Comparison of ENCODE assay signal across 16 cellular contexts in the genomic region with DNA sequence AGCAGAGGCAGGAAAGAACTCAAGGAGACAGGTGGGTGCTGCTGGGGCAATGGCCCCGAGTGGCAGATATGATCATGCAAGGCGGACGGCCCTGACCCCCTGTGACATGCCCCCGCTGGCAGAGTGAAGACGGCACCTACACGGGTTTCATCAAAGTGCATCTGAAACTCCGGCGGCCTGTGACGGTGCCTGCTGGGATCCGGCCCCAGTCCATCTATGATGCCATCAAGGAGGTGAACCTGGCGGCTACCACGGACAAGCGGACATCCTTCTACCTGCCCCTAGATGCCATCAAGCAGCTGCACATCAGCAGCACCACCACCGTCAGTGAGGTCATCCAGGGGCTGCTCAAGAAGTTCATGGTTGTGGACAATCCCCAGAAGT. TPM values are rescaled to one million over a fixed set of nuclear protein-coding genes. Genes with fewer than 3 reads are reported as not detected.
DNase-seq lines count a peak whose midpoint lies in the region; ATAC-seq and TF ChIP-seq lines count a peak whose summit lies in the region.
"Had no signal": no experiment of that assay in that cellular context is flagged by ENCODE, and none has a peak within 500 bp of the region (broad histone marks: within the 10 kb centered on the region; RNA-seq: fewer than 3 reads in every experiment).

No MANE protein-coding gene starts in this region.

- H3K4me3 ChIP-seq in spleen (peak overlapping the region in 1 of 8 donors; percentile 6), vagina (no peak overlapping the region)
- H3K4me3 ChIP-seq: body of pancreas, esophagus muscularis mucosa, gastrocnemius medialis, neural progenitor cell, prostate gland, uterus had no signal

- H3K9me3 ChIP-seq in spleen (no peaks in the 10 kb centered on the region), vagina (no peaks in the 10 kb centered on the region)
- H3K9me3 ChIP-seq: body of pancreas, esophagus muscularis mucosa, gastrocnemius medialis, prostate gland, uterus had no signal

- H3K27me3 ChIP-seq in spleen (replicated peaks in 1 of 7) (no peaks in the 10 kb centered on the region), vagina (no peaks in the 10 kb centered on the region)
- H3K27me3 ChIP-seq: body of pancreas, esophagus muscularis mucosa, gastrocnemius medialis, neural progenitor cell, uterus had no signal

- no peaks in the 10 kb centered on the region for H3K9me3 Mint-ChIP-seq in activated naive CD4-positive, alpha-beta T cell treated with anti-CD3 and anti-CD28 coated beads, Interleukin-2, amount 10 ng/mL, durations not matched to agents 7 days and 5 days
- no peaks in the 10 kb centered on the region for H3K9me3 Mint-ChIP-seq in central memory CD8-positive, alpha-beta T cell
- H3K9me3 Mint-ChIP-seq: H9, neural progenitor cell had no signal

- peak overlapping the region; percentile 92 for H3K27ac ChIP-seq in VCaP
- H3K27ac ChIP-seq in spleen: peak overlapping the region in 5 of 8 donors; percentile 22 to 98 (median 95)
- H3K27ac ChIP-seq in vagina: no peak overlapping the region
- H3K27ac ChIP-seq: C4-2B, esophagus muscularis mucosa, gastrocnemius medialis, neural progenitor cell, prostate gland, uterus had no signal

- no peak for DNase-seq in activated naive CD4-positive, alpha-beta T cell treated with anti-CD3 and anti-CD28 coated beads, Interleukin-2, amount 10 ng/mL, durations not matched to agents 7 days and 5 days
- no peak for DNase-seq in activated naive CD4-positive, alpha-beta T cell (lab: John Stamatoyannopoulos, UW)
- DNase-seq in central memory CD8-positive, alpha-beta T cell (ENCODE audit: low spot score in 2 of 2): no peak
- no peak for DNase-seq in spleen
- DNase-seq in activated effector memory CD4-positive, alpha-beta T cell treated with Interleukin-2 at 50 U/mL for 16 hours: no peak
- no peak for DNase-seq in vagina (ENCODE audit: extremely low spot score in 2 of 2)

- no peak for ATAC-seq in central memory CD8-positive, alpha-beta T cell (replicated peaks; ENCODE audit: extremely low read depth, poor library complexity, severe bottlenecking)
- no peak for ATAC-seq in HG03097 (IDR thresholded peaks at IDR 0.05; ENCODE audit: low FRiP score, unreplicated experiment)

- H3K4me3 Mint-ChIP-seq in activated naive CD4-positive, alpha-beta T cell treated with anti-CD3 and anti-CD28 coated beads, Interleukin-2, amount 10 ng/mL, durations not matched to agents 7 days and 5 days: no peak overlapping the region
- no peak overlapping the region for H3K4me3 Mint-ChIP-seq in central memory CD8-positive, alpha-beta T cell
- H3K4me3 Mint-ChIP-seq: H9, neural progenitor cell had no signal

- TF ChIP-seq CTCF in VCaP (conservative IDR thresholded peaks at IDR 0.05): no peak
- TF ChIP-seq CTCF in spleen (IDR thresholded peaks at IDR 0.05 in 8 of 11, conservative IDR thresholded peaks at IDR 0.05 in 3 of 11): no peak
- no peak for TF ChIP-seq CTCF in vagina (IDR thresholded peaks at IDR 0.05)

- H3K4me1 ChIP-seq in spleen (peaks cover 49 to 100% (median 76%) of the 10 kb centered on the region in 6 donors), vagina (peaks cover 63% of the 10 kb centered on the region)
- H3K4me1 ChIP-seq: uterus had no signal

- H3K4me1 Mint-ChIP-seq in activated naive CD4-positive, alpha-beta T cell treated with anti-CD3 and anti-CD28 coated beads, Interleukin-2, amount 10 ng/mL, durations not matched to agents 7 days and 5 days: peaks cover 89% of the 10 kb centered on the region
- peaks cover 60% of the 10 kb centered on the region for H3K4me1 Mint-ChIP-seq in central memory CD8-positive, alpha-beta T cell

- CTCF ChIA-PET in activated naive CD4-positive, alpha-beta T cell treated with anti-CD3 and anti-CD28 coated beads, Interleukin-2, amount 10 ng/mL, durations not matched to agents 7 days and 5 days (lab: Charles Lee): interaction anchor here (0.8 to 11.8 kb wide), 18 partner anchors 8 to 121 kb away, joined by 3 to 414 read pairs (median 6); partner anchors contain the start of genes IKBKE and RASSF5

- WGBS in spleen, 5 donors: 87 to 94% (median 89%) methylated on average over 9 to 14 of the region's 14 CpGs

- H3K36me3 Mint-ChIP-seq in activated naive CD4-positive, alpha-beta T cell treated with anti-CD3 and anti-CD28 coated beads, Interleukin-2, amount 10 ng/mL, durations not matched to agents 7 days and 5 days: peaks cover 83% of the 10 kb centered on the region
- peaks cover 68% of the 10 kb centered on the region for H3K36me3 Mint-ChIP-seq in central memory CD8-positive, alpha-beta T cell (ENCODE audit: insufficient read depth)

- H3K27ac Mint-ChIP-seq in activated naive CD4-positive, alpha-beta T cell treated with anti-CD3 and anti-CD28 coated beads, Interleukin-2, amount 10 ng/mL, durations not matched to agents 7 days and 5 days: peak overlapping the region; percentile 7
- peak overlapping the region; percentile 100 for H3K27ac Mint-ChIP-seq in central memory CD8-positive, alpha-beta T cell (ENCODE audit: low read depth)

- intact Hi-C loops in spleen (cut with DNase I; ENCODE audit: low total_unique reads): loop anchor here (5.0 kb wide), 1 partner anchor 102 kb away; no protein-coding TSS in a partner anchor
- intact Hi-C loops in vagina (cut with DNase I): loop anchor here (5.0 kb wide), 1 partner anchor 92 kb away; no protein-coding TSS in a partner anchor

- H3K36me3 ChIP-seq in spleen: peaks cover 7 to 81% (median 62%) of the 10 kb centered on the region in 6 donors
- peaks cover 0 to 5% of the 10 kb centered on the region in 2 donors for H3K36me3 ChIP-seq in vagina
- H3K36me3 ChIP-seq: neural progenitor cell, prostate gland, uterus had no signal

- no peaks in the 10 kb centered on the region for H3K27me3 Mint-ChIP-seq in activated naive CD4-positive, alpha-beta T cell treated with anti-CD3 and anti-CD28 coated beads, Interleukin-2, amount 10 ng/mL, durations not matched to agents 7 days and 5 days
- H3K27me3 Mint-ChIP-seq in central memory CD8-positive, alpha-beta T cell: no peaks in the 10 kb centered on the region

- no peak for TF ChIP-seq POLR2A in spleen (IDR thresholded peaks at IDR 0.05)
- no peak for TF ChIP-seq POLR2A in vagina (IDR thresholded peaks at IDR 0.05)

RNA-seq across cellular contexts. Expression of gene EIF2D, which starts 28.0 kb away (rescaled TPM):
- total RNA-seq in spleen (10 to 100 TPM; 38.7 to 48.6 (median 43.0) TPM), vagina (48.9 TPM)
- 10 to 100 TPM; 41.8 to 51.6 (median 50.0) TPM for polyA plus RNA-seq in spleen

RNA-seq across cellular contexts. Expression of gene DYRK3, which starts 51.1 kb away (rescaled TPM):
- 1 to 10 TPM; 2.4 to 6.6 (median 4.3) TPM for total RNA-seq in spleen
- 1 to 10 TPM in 1 of 3 donors, under 1 TPM in 2; 0.65 to 1.4 (median 0.89) TPM for polyA plus RNA-seq in spleen
- 5.9 TPM for total RNA-seq in vagina
